ENCODE assay signal across 27 cellular contexts in genomic region chr3:127991251-127991650, GRCh38.
"Had no signal": no experiment of that assay in that cellular context is flagged by ENCODE, and none has a peak within 500 bp of the region (broad histone marks: within the 10 kb centered on the region; RNA-seq: fewer than 3 reads in every experiment).

No MANE protein-coding gene starts in this region.

- ATAC-seq: effector memory CD8-positive, alpha-beta T cell; esophagus mucosa; foreskin keratinocyte; gastroesophageal sphincter had no signal

- H3K27ac ChIP-seq: colonic mucosa, coronary artery, dorsolateral prefrontal cortex, epithelial cell of prostate, esophagus muscularis mucosa, esophagus squamous epithelium, foreskin keratinocyte, gastroesophageal sphincter had no signal

- H3K4me1 ChIP-seq: colonic mucosa, esophagus squamous epithelium, foreskin keratinocyte had no signal

- H3K4me3 Mint-ChIP-seq: dendritic cell treated with granulocyte-macrophage colony-stimulating factor and Interleukin-4, amounts not matched to agents 40 ng/mL and 50 ng/mL, for 4 days; effector memory CD8-positive, alpha-beta T cell; endodermal cell had no signal

- H3K36me3 ChIP-seq: colonic mucosa, esophagus muscularis mucosa, esophagus squamous epithelium, gastrocnemius medialis, gastroesophageal sphincter had no signal

- H3K27ac Mint-ChIP-seq: dendritic cell treated with granulocyte-macrophage colony-stimulating factor and Interleukin-4, amounts not matched to agents 40 ng/mL and 50 ng/mL, for 4 days; effector memory CD8-positive, alpha-beta T cell; endodermal cell had no signal

- DNase-seq: colonic mucosa; cortex of kidney; dermis blood vessel endothelial cell; dorsolateral prefrontal cortex; effector CD4-positive, alpha-beta T cell; effector CD8-positive, alpha-beta T cell; effector memory CD4-positive, alpha-beta T cell; effector memory CD8-positive, alpha-beta T cell; endodermal cell; erythroblast; esophagus squamous epithelium; foreskin fibroblast; foreskin keratinocyte; foreskin melanocyte; glutamatergic neuron; head of caudate nucleus had no signal

- H3K4me3 ChIP-seq: colonic mucosa, coronary artery, dorsolateral prefrontal cortex, esophagus muscularis mucosa, esophagus squamous epithelium, gastrocnemius medialis, gastroesophageal sphincter had no signal

- H3K27me3 Mint-ChIP-seq: dendritic cell treated with granulocyte-macrophage colony-stimulating factor and Interleukin-4, amounts not matched to agents 40 ng/mL and 50 ng/mL, for 4 days had no signal

- FAIRE-seq: colon, endometrium, endothelial cell of umbilical vein, frontal cortex had no signal

- H3K9me3 ChIP-seq: colonic mucosa, esophagus squamous epithelium, gastrocnemius medialis, gastroesophageal sphincter had no signal

- H3K27me3 ChIP-seq: colonic mucosa, dorsolateral prefrontal cortex, esophagus muscularis mucosa, esophagus squamous epithelium, foreskin keratinocyte, gastrocnemius medialis had no signal

- H3K4me1 Mint-ChIP-seq: endodermal cell had no signal

- H3K9me3 Mint-ChIP-seq: dendritic cell treated with granulocyte-macrophage colony-stimulating factor and Interleukin-4, amounts not matched to agents 40 ng/mL and 50 ng/mL, for 4 days; effector memory CD8-positive, alpha-beta T cell; endodermal cell had no signal
